8 cellular contexts compared by ENCODE assay signal in genomic region chr10:117860823-117861222, GRCh38.
DNase-seq lines count a peak whose midpoint lies in the region; TF ChIP-seq lines count a peak whose summit lies in the region.

No MANE protein-coding gene starts in this region.

- H3K4me3 Mint-ChIP-seq in HFFc6, result no peak overlapping the region

- no peaks in the 10 kb centered on the region for H3K4me1 Mint-ChIP-seq in HFFc6 (ENCODE audit: low read depth)

- peak; percentile 57; the same call in 1 of the 2 replicates for TF ChIP-seq CTCF in HFFc6 (IDR thresholded peaks at IDR 0.05)

- DNase-seq in EH (ENCODE audit: low read depth), result peak; percentile 9
- no peak for DNase-seq in HFFc6
- peak; percentile 54 for DNase-seq in SK-MEL-5 (ENCODE audit: low read depth, low spot score)
- peak; percentile 43 for DNase-seq in iris pigment epithelial cell (ENCODE audit: low read depth)
- DNase-seq in ureter (ENCODE audit: low spot score), result no peak
- DNase-seq in NCI-H774 (lab: John Stamatoyannopoulos, UW), result no peak
- DNase-seq in NCI-H1105 treated with DMSO at 0.1 percent for 48 hours (lab: John Stamatoyannopoulos, UW), result no peak
- no peak for DNase-seq in GM19238 (ENCODE audit: insufficient read length, low spot score)

- in situ Hi-C loops in SK-MEL-5 (cut with HindIII; ENCODE audit: low pct_unique_long_range_greater_than_20kb, low sequenced_read_pairs), result no loop called here

- H3K9me3 Mint-ChIP-seq in HFFc6, result peaks cover 42% of the 10 kb centered on the region

- H3K27me3 Mint-ChIP-seq in HFFc6 (ENCODE audit: insufficient read depth), result no peaks in the 10 kb centered on the region

- H3K36me3 Mint-ChIP-seq in HFFc6 (ENCODE audit: low read depth), result no peaks in the 10 kb centered on the region; the same call in 1 of the 2 replicates

- H3K27ac Mint-ChIP-seq in HFFc6, result no peak overlapping the region

Comparison
In these comparisons a context has a peak if more than half of its experiments do, and no peak if none do; other contexts are left out.
1. DNase-seq: peak in EH (single experiment), SK-MEL-5 (single experiment) and iris pigment epithelial cell (single experiment); none in HFFc6 (single experiment), ureter (single experiment), NCI-H774 (single experiment), NCI-H1105 treated with DMSO at 0.1 percent for 48 hours (single experiment) and GM19238 (single experiment).